26 cellular contexts compared by ENCODE assay signal in the genomic region with DNA sequence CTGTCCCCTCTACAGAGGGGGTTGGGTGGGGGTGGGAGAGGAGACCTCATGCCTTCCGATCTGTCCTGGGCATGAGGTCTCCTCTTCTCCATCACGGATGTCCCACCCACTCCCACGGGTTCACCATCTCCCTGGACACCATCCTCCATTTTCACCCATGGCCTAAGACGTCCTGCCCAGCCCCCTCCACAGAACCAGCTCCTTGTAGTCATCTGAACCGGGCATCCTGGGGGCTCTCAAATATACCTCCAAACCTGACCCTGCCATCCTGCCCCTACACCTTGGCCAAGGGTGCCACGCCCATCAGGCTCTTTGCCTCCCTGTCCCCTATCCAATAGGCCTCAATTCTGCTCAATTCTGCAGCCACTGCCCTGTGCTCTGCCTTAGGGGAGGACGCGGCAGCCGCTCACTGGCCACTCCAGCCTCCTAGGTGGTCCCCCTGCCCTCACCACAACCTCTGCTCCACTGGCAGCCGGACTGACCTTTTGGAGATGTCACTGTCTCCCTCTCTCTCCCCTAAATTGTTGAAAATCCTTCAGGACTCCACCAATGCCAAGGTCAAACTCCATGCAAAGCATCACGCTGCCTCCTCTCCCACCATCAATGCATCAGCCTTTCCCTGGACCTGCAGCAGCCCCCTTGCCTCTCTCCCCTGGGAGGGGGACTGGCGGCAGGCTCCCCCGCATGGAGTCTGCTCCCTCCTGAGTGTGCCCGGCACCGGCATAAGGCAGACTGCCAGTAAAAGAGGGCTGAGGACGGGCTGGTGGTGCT. TPM values are rescaled to one million over a fixed set of nuclear protein-coding genes. Genes with fewer than 3 reads are reported as not detected.
DNase-seq lines count a peak whose midpoint lies in the region; ATAC-seq, FAIRE-seq and TF ChIP-seq lines count a peak whose summit lies in the region.
"Had no signal": no experiment of that assay in that cellular context is flagged by ENCODE, and none has a peak within 500 bp of the region (broad histone marks: within the 10 kb centered on the region; RNA-seq: fewer than 3 reads in every experiment).

No MANE protein-coding gene starts in this region.

- ATAC-seq in IMR-90 (ENCODE audit: low read depth) (no peak), GM21515 (IDR thresholded peaks at IDR 0.05; ENCODE audit: unreplicated experiment) (no peak)
- ATAC-seq: activated CD8-positive, alpha-beta T cell treated with anti-CD3 and anti-CD28 coated beads for 36 hours; Right ventricle myocardium inferior; stimulated activated naive CD8-positive, alpha-beta T cell treated with anti-CD3 and anti-CD28 coated beads, Interleukin-15, Interleukin-2, amounts not matched to agents 100 U/mL and 50 U/mL, for 24 hours had no signal

- H2BK15ac ChIP-seq in IMR-90 (ENCODE audit: low read depth, low read length) (no peak overlapping the region), H1 (ENCODE audit: low read length) (peak overlapping the region; percentile 72; the same call in 1 of the 2 replicates)

- H2BK120ac ChIP-seq in IMR-90 (ENCODE audit: low read depth, low read length) (peak overlapping the region; percentile 61), H1 (replicated peaks; ENCODE audit: low read depth, low read length) (no peak overlapping the region)

- no TSS peak for BruUV-seq in IMR-90 (replicated peaks; lab: Mats Ljungman, UMichigan)

- no peaks in the 10 kb centered on the region for H3K27me3 ChIP-seq in ACC112 (ENCODE audit: insufficient read depth, low read length)
- H3K27me3 ChIP-seq in IMR-90 (ENCODE audit: control insufficient read depth, insufficient read depth, low read length): no peaks in the 10 kb centered on the region
- no peaks in the 10 kb centered on the region for H3K27me3 ChIP-seq in H1 (replicated peaks in 1 of 4; ENCODE audit: control insufficient read depth in 3 of 4, extremely low read depth in 1 of 4, insufficient read depth in 3 of 4, low read length in 3 of 4)
- no peaks in the 10 kb centered on the region for H3K27me3 ChIP-seq in osteoblast (ENCODE audit: insufficient read depth, low read length)
- H3K27me3 ChIP-seq: BE2C, hepatocyte had no signal

- no peak overlapping the region for H2BK20ac ChIP-seq in IMR-90 (ENCODE audit: low read depth, low read length)
- H2BK20ac ChIP-seq in H1 (ENCODE audit: low read length): no peak overlapping the region

- H3K9me1 ChIP-seq in IMR-90 (ENCODE audit: insufficient read depth, low read length): peaks cover 17% of the 10 kb centered on the region

- H3K9ac ChIP-seq in IMR-90 (ENCODE audit: low read depth, low read length): no peak overlapping the region
- no peak overlapping the region for H3K9ac ChIP-seq in H1 (replicated peaks in 1 of 4; ENCODE audit: extremely low read depth in 1 of 4, low read depth in 3 of 4, low read length in 3 of 4)

- H3K4me3 ChIP-seq in ACC112 (ENCODE audit: low read depth, low read length): no peak overlapping the region
- no peak overlapping the region for H3K4me3 ChIP-seq in IMR-90 (ENCODE audit: insufficient read depth, low read depth, low read length)
- H3K4me3 ChIP-seq in H1 (ENCODE audit: extremely low read depth in 1 of 4, insufficient read depth in 2 of 4, low read depth in 3 of 4, low read length in 4 of 4): no peak overlapping the region
- H3K4me3 ChIP-seq in osteoblast (ENCODE audit: insufficient read depth, low read length): no peak overlapping the region
- H3K4me3 ChIP-seq: dorsolateral prefrontal cortex, hepatocyte, tibial artery had no signal

- no peak overlapping the region for H3K23ac ChIP-seq in IMR-90 (ENCODE audit: low read depth, low read length)
- no peak overlapping the region for H3K23ac ChIP-seq in H1 (ENCODE audit: insufficient read length)

- no peaks in the 10 kb centered on the region; a peak in 1 of 4 replicates for H3K79me1 ChIP-seq in IMR-90 (ENCODE audit: low read depth in 1 of 2, low read length in 2 of 2)
- H3K79me1 ChIP-seq in H1 (ENCODE audit: low read depth, low read length): no peaks in the 10 kb centered on the region

- H2AK5ac ChIP-seq in IMR-90 (ENCODE audit: low read depth, low read length) (peak overlapping the region; percentile 88), H1 (ENCODE audit: low read depth, low read length) (no peak overlapping the region)

- H3K27ac ChIP-seq in ACC112 (ENCODE audit: low read depth, low read length) (peak overlapping the region; percentile 89), IMR-90 (ENCODE audit: insufficient read depth, low read length) (no peak overlapping the region), H1 (ENCODE audit: low read depth, low read length) (no peak overlapping the region), osteoblast (ENCODE audit: low read depth, low read length) (peak overlapping the region; percentile 62)
- H3K27ac ChIP-seq: dorsolateral prefrontal cortex, tibial artery had no signal

- H4K8ac ChIP-seq in IMR-90 (ENCODE audit: low read depth in 2 of 2, low read length in 2 of 2) (peak overlapping the region in 1 of 2 experiments; percentile 56; a peak in 1 of 4 replicates), H1 (ENCODE audit: extremely low read depth, insufficient read depth, low read length) (no peak overlapping the region)

- no peak for TF ChIP-seq POLR2A in IMR-90 (IDR thresholded peaks at IDR 0.05; ENCODE audit: low read depth, low read length)
- TF ChIP-seq POLR2A in H1 (IDR thresholded peaks at IDR 0.05; ENCODE audit: control extremely low read depth in 1 of 2, low read depth in 2 of 2, low read length in 2 of 2): no peak

- no peak overlapping the region for H2BK12ac ChIP-seq in H1 (ENCODE audit: low read depth, low read length)

- H3K79me2 ChIP-seq in ACC112 (ENCODE audit: control insufficient read depth, insufficient read depth, low read length, unreplicated experiment): no peaks in the 10 kb centered on the region
- H3K79me2 ChIP-seq in H1 (ENCODE audit: control insufficient read depth in 1 of 2, insufficient read depth in 2 of 2, low read length in 2 of 2): no peaks in the 10 kb centered on the region
- no peaks in the 10 kb centered on the region for H3K79me2 ChIP-seq in osteoblast (ENCODE audit: insufficient read depth, low read length)
- H3K79me2 ChIP-seq: hepatocyte had no signal

- H4K91ac ChIP-seq in IMR-90 (ENCODE audit: insufficient read depth, low read depth, low read length): peak overlapping the region; percentile 48
- H4K91ac ChIP-seq in H1 (replicated peaks; ENCODE audit: insufficient read length, low read length): no peak overlapping the region

- CTCF ChIA-PET in IMR-90 (lab: Yijun Ruan, JAX) (no interaction called here), H1 (lab: Charles Lee; ENCODE audit: partially characterized antibody) (interaction anchor here (0.7 kb wide), 1 partner anchor 71 kb away, joined by 3 read pairs; no protein-coding TSS in a partner anchor)

- no peak overlapping the region for H4K5ac ChIP-seq in IMR-90 (ENCODE audit: low read depth, low read length)
- H4K5ac ChIP-seq in H1 (ENCODE audit: insufficient read length, low read depth, low read length): no peak overlapping the region

- no peak for FAIRE-seq in H1 (lab: Jason Lieb, UNC)
- FAIRE-seq: A204.1, D721Med had no signal

- 83% methylated on average over 15 of the region's 16 CpGs; no CpG with 5 or more reads in 1 of the 2 experiments for WGBS in IMR-90 (ENCODE audit: extremely low coverage in 2 of 2, insufficient read length in 1 of 2), 2 experiments
- WGBS in H1 (ENCODE audit: extremely low coverage in 1 of 2, insufficient coverage in 1 of 2, insufficient read length in 1 of 2, insufficient replicate concordance in 2 of 2, low coverage in 1 of 2, low lambda C conversion rate in 2 of 2, missing lambda C conversion rate in 1 of 2), 2 experiments: 84% methylated on average over 16 of the region's 16 CpGs; no CpG with 5 or more reads in 1 of the 2 experiments

- DNase-seq in IMR-90: no peak
- no peak for DNase-seq in H1 (ENCODE audit: low read depth in 1 of 2, low spot score in 2 of 2)
- DNase-seq in osteoblast (ENCODE audit: insufficient read length, low spot score, missing footprints): peak; percentile 27
- DNase-seq in MV-4-11 (lab: John Stamatoyannopoulos, UW): no peak
- no peak for DNase-seq in DMS153 (lab: John Stamatoyannopoulos, UW)
- no peak for DNase-seq in COR-L47 (lab: John Stamatoyannopoulos, UW)
- DNase-seq: activated CD8-positive, alpha-beta T cell treated with anti-CD3 and anti-CD28 coated beads for 36 hours; activated T-cell treated with anti-CD3 and anti-CD28 coated beads for 4 hours; amygdala; BE2C; central memory CD4-positive, alpha-beta T cell; dorsolateral prefrontal cortex; NCI-H1417; NCI-H2171 treated with DMSO at 0.1 percent for 48 hours; NCI-H526; stimulated activated CD4-positive, alpha-beta T cell treated with anti-CD3 and anti-CD28 coated beads, Interleukin-4, amount 100 ng/mL, for 24 hours; stimulated activated naive CD8-positive, alpha-beta T cell treated with anti-CD3 and anti-CD28 coated beads, Interleukin-15, Interleukin-2, amounts not matched to agents 100 U/mL and 50 U/mL, for 24 hours had no signal

- intact Hi-C loops in IMR-90 (cut with micrococcal nuclease): no loop called here

- POLR2A ChIA-PET in IMR-90 (lab: Charles Lee; ENCODE audit: unreplicated experiment): no interaction called here
- POLR2A ChIA-PET in H1 (lab: Charles Lee; ENCODE audit: partially characterized antibody): interaction anchor here (1.3 kb wide), 1 partner anchor 74 kb away, joined by 3 read pairs; no protein-coding TSS in a partner anchor

- H3K9me3 ChIP-seq in IMR-90 (ENCODE audit: control insufficient read depth, insufficient read depth, low read length) (no peaks in the 10 kb centered on the region), H1 (ENCODE audit: insufficient read depth in 2 of 2, low read depth in 1 of 2, low read length in 1 of 2) (no peaks in the 10 kb centered on the region), osteoblast (ENCODE audit: low read depth, low read length) (no peaks in the 10 kb centered on the region)
- H3K9me3 ChIP-seq: BE2C, tibial artery had no signal

- H3K4ac ChIP-seq in IMR-90 (ENCODE audit: low read depth, low read length): peak overlapping the region; percentile 72; the same call in 1 of the 2 replicates
- no peak overlapping the region for H3K4ac ChIP-seq in H1 (replicated peaks; ENCODE audit: insufficient read length, low read depth, low read length)

- no peaks in the 10 kb centered on the region for H3K23me2 ChIP-seq in H1 (ENCODE audit: low read depth, low read length)

- H2AFZ ChIP-seq in ACC112 (ENCODE audit: low read length, unreplicated experiment) (no peak overlapping the region), IMR-90 (replicated peaks; ENCODE audit: low read length, poor library complexity) (peak overlapping the region; percentile 46), H1 (ENCODE audit: low read length) (no peak overlapping the region), osteoblast (ENCODE audit: low read length) (no peak overlapping the region)
- H2AFZ ChIP-seq: hepatocyte had no signal

- H3K36me3 ChIP-seq in ACC112 (ENCODE audit: insufficient read depth, low read length): no peaks in the 10 kb centered on the region
- no peaks in the 10 kb centered on the region for H3K36me3 ChIP-seq in IMR-90 (ENCODE audit: control insufficient read depth, insufficient read depth, low read length)
- no peaks in the 10 kb centered on the region for H3K36me3 ChIP-seq in H1 (ENCODE audit: control insufficient read depth in 2 of 4, insufficient read depth in 4 of 4, low read length in 3 of 4)
- H3K36me3 ChIP-seq in osteoblast (ENCODE audit: insufficient read depth, low read length): no peaks in the 10 kb centered on the region
- H3K36me3 ChIP-seq: BE2C, tibial artery had no signal

- TF ChIP-seq CTCF in IMR-90 (conservative IDR thresholded peaks at IDR 0.05; ENCODE audit: low read depth, low read length): no peak
- no peak for TF ChIP-seq CTCF in H1 (IDR thresholded peaks at IDR 0.05; ENCODE audit: control extremely low read depth in 1 of 3, insufficient read depth in 1 of 3, low read depth in 1 of 3, low read length in 3 of 3)
- no peak for TF ChIP-seq CTCF in osteoblast (IDR thresholded peaks at IDR 0.05; ENCODE audit: extremely low read depth, low read depth, low read length)

- dilution Hi-C loops in IMR-90 (cut with HindIII; ENCODE audit: low sequenced_read_pairs, unreplicated experiment): no loop called here

- TF ChIP-seq RAD21 in IMR-90 (IDR thresholded peaks at IDR 0.05; ENCODE audit: low read length) (no peak), H1 (IDR thresholded peaks at IDR 0.05 in 1 of 2, conservative IDR thresholded peaks at IDR 0.05 in 1 of 2; ENCODE audit: low read depth in 2 of 2, low read length in 2 of 2) (no peak)

- H3K4me2 ChIP-seq in IMR-90 (ENCODE audit: low read depth, low read length): no peak overlapping the region
- H3K4me2 ChIP-seq in H1 (ENCODE audit: insufficient read depth in 1 of 2, low read depth in 2 of 2, low read length in 2 of 2): no peak overlapping the region
- H3K4me2 ChIP-seq in osteoblast (ENCODE audit: insufficient read depth, low read length): peak overlapping the region; percentile 4
- H3K4me2 ChIP-seq: hepatocyte had no signal

- no peaks in the 10 kb centered on the region for H4K20me1 ChIP-seq in IMR-90 (ENCODE audit: insufficient read depth, low read length)
- H4K20me1 ChIP-seq in H1 (replicated peaks in 1 of 2; ENCODE audit: control insufficient read depth in 1 of 2, insufficient read depth in 2 of 2, low read length in 2 of 2): peaks cover 0 to 1% of the 10 kb centered on the region in 2 experiments
- H4K20me1 ChIP-seq in osteoblast (ENCODE audit: insufficient read depth, low read length): no peaks in the 10 kb centered on the region

- H3K18ac ChIP-seq in IMR-90 (ENCODE audit: low read depth, low read length): no peak overlapping the region
- no peak overlapping the region for H3K18ac ChIP-seq in H1 (ENCODE audit: extremely low read depth, low read length)

- H3K56ac ChIP-seq in IMR-90 (ENCODE audit: extremely low read depth, insufficient read depth, low read length) (no peak overlapping the region), H1 (replicated peaks; ENCODE audit: insufficient read length, low read depth, low read length) (no peak overlapping the region)

- no peak for TF ChIP-seq EP300 in H1 (IDR thresholded peaks at IDR 0.05; ENCODE audit: borderline replicate concordance in 1 of 2, low read depth in 2 of 2, low read length in 2 of 2)

- H2BK5ac ChIP-seq in IMR-90 (ENCODE audit: low read depth, low read length, poor library complexity, severe bottlenecking) (peak overlapping the region; percentile 3), H1 (ENCODE audit: low read depth, low read length) (no peak overlapping the region)

- peak overlapping the region; percentile 17 for H2AK9ac ChIP-seq in IMR-90 (replicated peaks; ENCODE audit: low read depth, low read length, poor library complexity)

- H3K14ac ChIP-seq in IMR-90 (replicated peaks; ENCODE audit: low read depth, low read length) (peak overlapping the region; percentile 9; the same call in 1 of the 2 replicates), H1 (ENCODE audit: insufficient read length) (no peak overlapping the region)

- in situ Hi-C loops in IMR-90 (cut with MboI; ENCODE audit: low sequenced_read_pairs): no loop called here

- H3K4me1 ChIP-seq in ACC112 (ENCODE audit: control insufficient read depth, insufficient read depth, low read length, unreplicated experiment) (peaks cover 48% of the 10 kb centered on the region), IMR-90 (ENCODE audit: control insufficient read depth, insufficient read depth, low read length) (peaks cover 22% of the 10 kb centered on the region), H1 (replicated peaks in 1 of 4; ENCODE audit: control insufficient read depth in 3 of 4, insufficient read depth in 4 of 4, low read length in 3 of 4) (peaks cover 0 to 11% (median 2%) of the 10 kb centered on the region in 4 experiments; a peak in 2 of 7 replicates), osteoblast (ENCODE audit: insufficient read depth, low read length) (peaks cover 50% of the 10 kb centered on the region)
- H3K4me1 ChIP-seq: BE2C had no signal

RNA-seq across cellular contexts. Expression of a gene that starts 9.4 kb away (rescaled TPM):
- 8.4 and 8.6 TPM in 2 replicates for total RNA-seq in IMR-90 (2012; rRNA removed)
- polyA plus RNA-seq in IMR-90 (2012; rRNA removed): 40.4 and 47.0 TPM in 2 replicates
- 50.7 and 52.3 TPM in 2 replicates for polyA plus RNA-seq in IMR-90 (2012; cell fraction: cytosol; rRNA removed)
- polyA plus RNA-seq in IMR-90 (2012; cell fraction: nucleus; rRNA removed; ENCODE audit: low replicate concordance): 95.5 and 110 TPM in 2 replicates
- 1.6 and 2.2 TPM in 2 replicates for total RNA-seq in H1 (2021; fragmentation: NEBNext Ultra II Directional; extraction: Animal tissue kit (Norgen Biotek cat#: 25700))
- 2.0 and 3.3 TPM in 2 replicates for polyA plus RNA-seq in H1 (2011; rRNA removed)
- 2.2 TPM for polyA plus RNA-seq in H1 (2011; cell fraction: cytosol; rRNA removed)
- polyA plus RNA-seq in H1 (2011; cell fraction: nucleus; rRNA removed): 5.8 TPM
- polyA plus RNA-seq in H1 (2012, experiment 1 of 2): 1.6 to 3.7 TPM (median 2.2 TPM) in 4 replicates
- 1.4 TPM for polyA plus RNA-seq in H1 (2012, experiment 2 of 2)
- 5.2 TPM for polyA plus RNA-seq in H1 (2013, experiment 1 of 2)
- polyA plus RNA-seq in H1 (2013, experiment 2 of 2): 3.8 TPM
- 1.6 and 2.5 TPM in 2 replicates for polyA minus RNA-seq in H1 (2011; rRNA and poly(A)+ RNA removed)
- polyA minus RNA-seq in H1 (2011; cell fraction: cytosol; rRNA and poly(A)+ RNA removed): 1.5 TPM
- 1.9 TPM for polyA minus RNA-seq in H1 (2011; cell fraction: nucleus; rRNA and poly(A)+ RNA removed)
- 87.9 and 98.7 TPM in 2 replicates for total RNA-seq in osteoblast
- total RNA-seq: activated CD8-positive, alpha-beta T cell treated with anti-CD3 and anti-CD28 coated beads for 36 hours had no signal

RNA-seq across cellular contexts. Expression of a gene that starts 47.9 kb away (rescaled TPM):
- total RNA-seq in IMR-90 (2012; rRNA removed) (0.18 and 0.28 TPM in 2 replicates), osteoblast (0.72 and 1.5 TPM in 2 replicates)
- polyA plus RNA-seq in IMR-90 (2012; rRNA removed) (0.32 and 0.34 TPM in 2 replicates), H1 (2011; rRNA removed) (0.80 and 1.6 TPM in 2 replicates)
- polyA plus RNA-seq in IMR-90 (2012; cell fraction: cytosol; rRNA removed): 0.26 and 0.43 TPM in 2 replicates
- polyA plus RNA-seq in IMR-90 (2012; cell fraction: nucleus; rRNA removed; ENCODE audit: low replicate concordance): 0.13 and 0.34 TPM in 2 replicates
- 0.35 and 0.38 TPM in 2 replicates for total RNA-seq in H1 (2021; fragmentation: NEBNext Ultra II Directional; extraction: Animal tissue kit (Norgen Biotek cat#: 25700))
- polyA plus RNA-seq in H1 (2011; cell fraction: cytosol; rRNA removed): 0.57 TPM
- polyA plus RNA-seq in H1 (2011; cell fraction: nucleus; rRNA removed): 0.61 TPM
- 0.25 to 0.88 TPM (median 0.68 TPM) in 3 of 4 replicates, not detected in the other for polyA plus RNA-seq in H1 (2012, experiment 1 of 2)
- 0.43 TPM for polyA plus RNA-seq in H1 (2012, experiment 2 of 2)
- polyA plus RNA-seq in H1 (2013, experiment 1 of 2): 0.28 TPM
- polyA plus RNA-seq in H1 (2013, experiment 2 of 2): 0.40 TPM
- polyA minus RNA-seq in H1 (2011; rRNA and poly(A)+ RNA removed): not detected in 2 replicates
- polyA minus RNA-seq in H1 (2011; cell fraction: cytosol; rRNA and poly(A)+ RNA removed): not detected
- 0.60 TPM for polyA minus RNA-seq in H1 (2011; cell fraction: nucleus; rRNA and poly(A)+ RNA removed)
- total RNA-seq: activated CD8-positive, alpha-beta T cell treated with anti-CD3 and anti-CD28 coated beads for 36 hours; liver; renal cortical epithelial cell had no signal
- polyA plus RNA-seq: hepatocyte had no signal

Comparison
In these comparisons a context has a peak if more than half of its experiments do, and no peak if none do; other contexts are left out.
1. H3K27ac ChIP-seq: peak in ACC112 (single experiment) and osteoblast (single experiment); none in IMR-90 (single experiment) and H1 (single experiment).